ENCODE assay signal across 14 cellular contexts in the genomic region with DNA sequence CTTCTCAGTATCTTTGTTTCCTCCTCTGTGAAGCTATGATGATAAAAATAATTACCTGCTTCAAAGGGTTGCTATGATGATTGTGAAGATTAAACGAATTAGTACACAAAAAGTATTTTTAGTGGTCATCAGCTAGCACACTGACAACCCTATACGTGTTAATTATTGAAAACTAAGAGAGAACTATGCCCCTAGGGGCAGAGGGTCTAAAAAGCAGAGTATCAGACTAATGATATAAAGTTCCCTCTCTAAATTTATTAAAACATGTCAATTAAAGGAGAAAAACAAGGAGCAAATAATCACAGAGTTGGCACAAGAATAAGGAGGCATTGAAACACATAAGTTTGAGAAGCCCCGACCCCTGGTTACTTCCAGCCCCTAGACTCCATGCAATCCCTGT. TPM values are rescaled to one million over a fixed set of nuclear protein-coding genes. Genes with fewer than 3 reads are reported as not detected.
DNase-seq lines count a peak whose midpoint lies in the region; ATAC-seq and TF ChIP-seq lines count a peak whose summit lies in the region.
"Had no signal": no experiment of that assay in that cellular context is flagged by ENCODE, and none has a peak within 500 bp of the region (broad histone marks: within the 10 kb centered on the region; RNA-seq: fewer than 3 reads in every experiment).

No MANE protein-coding gene starts in this region.

- H3F3A ChIP-seq in Loucy (ENCODE audit: low read depth), result no peaks in the 10 kb centered on the region

- no peaks in the 10 kb centered on the region for H3K36me3 Mint-ChIP-seq in type B pancreatic cell
- H3K36me3 Mint-ChIP-seq: CD14-positive monocyte; CD8-positive, alpha-beta T cell; IgD-negative memory B cell had no signal

- H3K4me3 Mint-ChIP-seq in type B pancreatic cell, result no peak overlapping the region
- H3K4me3 Mint-ChIP-seq: CD14-positive monocyte; CD8-positive, alpha-beta T cell; IgD-negative memory B cell had no signal

- in situ Hi-C loops in brain microvascular endothelial cell (cut with HindIII; ENCODE audit: low pct_ligation_motif_present, low sequenced_read_pairs), result no loop called here

- H3K27me3 Mint-ChIP-seq in type B pancreatic cell, result no peaks in the 10 kb centered on the region

- H3K27ac ChIP-seq in HCT116 (ENCODE audit: low read depth, low read length) (no peak overlapping the region), hepatocyte (peak overlapping the region; percentile 97), brain microvascular endothelial cell (no peak overlapping the region), substantia nigra (ENCODE audit: low read depth, low read length, poor library complexity, severe bottlenecking) (no peak overlapping the region)
- H3K27ac ChIP-seq: A549, GM23248 had no signal

- H3K27ac Mint-ChIP-seq in type B pancreatic cell, result no peak overlapping the region
- H3K27ac Mint-ChIP-seq: CD14-positive monocyte; CD8-positive, alpha-beta T cell; IgD-negative memory B cell had no signal

- POLR2A ChIA-PET in HCT116 (lab: Charles Lee), result no interaction called here

- 62% methylated on average over 3 of the region's 3 CpGs for WGBS in hepatocyte (ENCODE audit: low lambda C conversion rate, missing lambda C conversion rate)

- H3K4me2 ChIP-seq in HCT116 (ENCODE audit: low read length) (no peak overlapping the region), Loucy (ENCODE audit: low read depth, low read length, poor library complexity, severe bottlenecking) (no peak overlapping the region), hepatocyte (no peak overlapping the region)
- H3K4me2 ChIP-seq: A549 had no signal

- RAD21 ChIA-PET in HCT116 (lab: Charles Lee; ENCODE audit: low non-redundant PET in 1 of 2, low total read pairs in 2 of 2, uncharacterized antibody in 2 of 2, unreplicated experiment in 2 of 2), result no interaction called here

- peak in 1 of 3 experiments; percentile 22; a peak in 1 of 6 replicates for TF ChIP-seq CTCF in HCT116 (IDR thresholded peaks at IDR 0.05 in 2 of 3, conservative IDR thresholded peaks at IDR 0.05 in 1 of 3; ENCODE audit: borderline replicate concordance in 1 of 3, insufficient read depth in 1 of 3, low read depth in 2 of 3, low read length in 2 of 3)
- TF ChIP-seq CTCF in Loucy (conservative IDR thresholded peaks at IDR 0.05; ENCODE audit: low read length), result peak; percentile 31
- TF ChIP-seq CTCF in hepatocyte (IDR thresholded peaks at IDR 0.05; ENCODE audit: poor library complexity), result no peak
- peak; percentile 26 for TF ChIP-seq CTCF in type B pancreatic cell (conservative IDR thresholded peaks at IDR 0.05)
- TF ChIP-seq CTCF in brain microvascular endothelial cell (IDR thresholded peaks at IDR 0.05; ENCODE audit: low read depth, low read length, missing control alignments), result no peak

- no peaks in the 10 kb centered on the region for H3K36me3 ChIP-seq in HCT116 (ENCODE audit: control insufficient read depth in 1 of 2, insufficient read depth in 2 of 2, low read length in 2 of 2)
- H3K36me3 ChIP-seq in Loucy (ENCODE audit: insufficient read depth, low read length), result no peaks in the 10 kb centered on the region
- no peaks in the 10 kb centered on the region for H3K36me3 ChIP-seq in hepatocyte (replicated peaks; ENCODE audit: insufficient read depth, low read depth)
- no peaks in the 10 kb centered on the region for H3K36me3 ChIP-seq in brain microvascular endothelial cell (replicated peaks)

- no peaks in the 10 kb centered on the region for H4K20me1 ChIP-seq in HCT116 (ENCODE audit: insufficient read depth)
- no peaks in the 10 kb centered on the region for H4K20me1 ChIP-seq in Loucy (ENCODE audit: insufficient read depth, low read length, poor library complexity, severe bottlenecking)
- no peaks in the 10 kb centered on the region for H4K20me1 ChIP-seq in hepatocyte (ENCODE audit: insufficient read depth, poor library complexity, severe bottlenecking)

- CTCF ChIA-PET in HCT116 (lab: Charles Lee), result no interaction called here

- H3K4me1 ChIP-seq in HCT116 (ENCODE audit: control insufficient read depth in 1 of 2, insufficient read depth in 2 of 2, low read length in 2 of 2) (no peaks in the 10 kb centered on the region), Loucy (ENCODE audit: insufficient read depth, low read length, poor library complexity, severe bottlenecking) (no peaks in the 10 kb centered on the region), hepatocyte (ENCODE audit: insufficient read depth) (peaks cover 76% of the 10 kb centered on the region)

- TF ChIP-seq POLR2A in HCT116 (IDR thresholded peaks at IDR 0.05; ENCODE audit: borderline replicate concordance, extremely low read depth, insufficient read depth, insufficient read length), result no peak

- intact Hi-C loops in HCT116 (cut with micrococcal nuclease), result no loop called here

- peaks cover 63% of the 10 kb centered on the region for H3K4me1 Mint-ChIP-seq in type B pancreatic cell (ENCODE audit: unreplicated experiment)

- H2AFZ ChIP-seq in HCT116 (ENCODE audit: low read depth, low read length, poor library complexity, severe bottlenecking), result no peak overlapping the region
- H2AFZ ChIP-seq in Loucy (ENCODE audit: low read length), result no peak overlapping the region
- H2AFZ ChIP-seq in hepatocyte, result no peak overlapping the region
- H2AFZ ChIP-seq: GM23248 had no signal

- peak; percentile 35; the same call in 1 of the 2 replicates for ATAC-seq in HCT116
- ATAC-seq: A549; CD8-positive, alpha-beta T cell had no signal

- H3K27me3 ChIP-seq in HCT116 (ENCODE audit: insufficient read depth, low read length) (no peaks in the 10 kb centered on the region), Loucy (ENCODE audit: insufficient read depth, low read length, poor library complexity, severe bottlenecking) (no peaks in the 10 kb centered on the region), hepatocyte (no peaks in the 10 kb centered on the region), brain microvascular endothelial cell (replicated peaks) (no peaks in the 10 kb centered on the region)

- H3K9ac ChIP-seq in HCT116 (ENCODE audit: low read length) (no peak overlapping the region), Loucy (ENCODE audit: low read depth, low read length, poor library complexity, severe bottlenecking) (no peak overlapping the region)
- H3K9ac ChIP-seq: GM23248 had no signal

- DNase-seq in HCT116 (ENCODE audit: low read depth, low spot score) (no peak), hepatocyte (ENCODE audit: low spot score) (no peak), type B pancreatic cell (ENCODE audit: extremely low spot score, unreplicated experiment) (no peak), brain microvascular endothelial cell (no peak), substantia nigra (lab: John Stamatoyannopoulos, UW) (no peak), DMS53 treated with DMSO at 0.1 percent for 48 hours (lab: John Stamatoyannopoulos, UW; ENCODE audit: unreplicated experiment) (no peak)
- DNase-seq: CD8-positive, alpha-beta T cell; COR-L47; GF-D8; GM23248 had no signal

- no peak overlapping the region for H3K4me3 ChIP-seq in HCT116 (replicated peaks in 1 of 2; ENCODE audit: low read depth in 1 of 2, low read length in 2 of 2)
- H3K4me3 ChIP-seq in Loucy (ENCODE audit: low read length, poor library complexity, severe bottlenecking), result no peak overlapping the region
- no peak overlapping the region for H3K4me3 ChIP-seq in hepatocyte
- H3K4me3 ChIP-seq in brain microvascular endothelial cell (ENCODE audit: low read depth, low read length), result no peak overlapping the region
- H3K4me3 ChIP-seq: A549, GM23248 had no signal

- BruUV-seq in HCT116 (replicated peaks; lab: Mats Ljungman, UMichigan), result no TSS peak

- H3K79me2 ChIP-seq in HCT116 (ENCODE audit: insufficient read depth, low read length), result no peaks in the 10 kb centered on the region
- H3K79me2 ChIP-seq in Loucy (ENCODE audit: insufficient read depth, low read length), result no peaks in the 10 kb centered on the region
- H3K79me2 ChIP-seq in hepatocyte, result no peaks in the 10 kb centered on the region

- H3K9me2 ChIP-seq in HCT116 (ENCODE audit: insufficient read depth) (no peaks in the 10 kb centered on the region), Loucy (replicated peaks; ENCODE audit: low read depth, low read length) (no peaks in the 10 kb centered on the region), hepatocyte (replicated peaks; ENCODE audit: insufficient read depth) (no peaks in the 10 kb centered on the region)

- TF ChIP-seq RAD21 in HCT116 (IDR thresholded peaks at IDR 0.05; ENCODE audit: low read depth), result no peak

- no peaks in the 10 kb centered on the region for H3K9me3 Mint-ChIP-seq in type B pancreatic cell
- H3K9me3 Mint-ChIP-seq: CD14-positive monocyte; CD8-positive, alpha-beta T cell; IgD-negative memory B cell had no signal

- H3K9me3 ChIP-seq in HCT116 (ENCODE audit: control insufficient read depth in 1 of 2, insufficient read depth in 1 of 2, low read depth in 1 of 2, low read length in 2 of 2) (no peaks in the 10 kb centered on the region), Loucy (ENCODE audit: insufficient read depth, low read depth, low read length) (no peaks in the 10 kb centered on the region), hepatocyte (ENCODE audit: low read depth) (no peaks in the 10 kb centered on the region)
- H3K9me3 ChIP-seq: A549 had no signal

TF ChIP-seq in HCT116, 20 proteins besides CTCF, POLR2A, EP300 and RAD21:
- TF ChIP-seq POLR2AphosphoS5 (IDR thresholded peaks at IDR 0.05; ENCODE audit: low read depth, low read length), result no peak
- no peak for TF ChIP-seq CBX3 (IDR thresholded peaks at IDR 0.05; ENCODE audit: low read depth)
- no peak for TF ChIP-seq SP1 (IDR thresholded peaks at IDR 0.05; ENCODE audit: low read depth)
- no peak for TF ChIP-seq FOSL1 (IDR thresholded peaks at IDR 0.05; ENCODE audit: low read depth)
- no peak for TF ChIP-seq SRF (IDR thresholded peaks at IDR 0.05; ENCODE audit: low read depth)
- TF ChIP-seq EGR1 (IDR thresholded peaks at IDR 0.05; ENCODE audit: low read depth), result no peak
- no peak for TF ChIP-seq ZNF274 (IDR thresholded peaks at IDR 0.05; ENCODE audit: low read depth, low read length)
- no peak for TF ChIP-seq CEBPB (IDR thresholded peaks at IDR 0.05; ENCODE audit: low read depth)
- no peak for TF ChIP-seq YY1 (IDR thresholded peaks at IDR 0.05; ENCODE audit: extremely low read depth, insufficient replicate concordance, low read depth, low read length)
- no peak for TF ChIP-seq SIN3A (IDR thresholded peaks at IDR 0.05; ENCODE audit: low read depth)

RNA-seq across cellular contexts. Expression of a gene that starts 34.4 kb away (rescaled TPM):
- total RNA-seq in HCT116 (2021; ENCODE audit: unreplicated experiment) (41.1 TPM), hepatocyte (206 and 216 TPM in 2 replicates), type B pancreatic cell (ENCODE audit: low replicate concordance) (140 and 183 TPM in 2 replicates)
- 29.7 and 37.2 TPM in 2 replicates for polyA plus RNA-seq in HCT116 (2012)
- polyA plus RNA-seq in hepatocyte, result 83.2 and 88.6 TPM in 2 replicates

RNA-seq across cellular contexts. Expression of a gene that starts 50.1 kb away (rescaled TPM):
- 87.3 TPM for total RNA-seq in HCT116 (2021; ENCODE audit: unreplicated experiment)
- 92.4 and 111 TPM in 2 replicates for polyA plus RNA-seq in HCT116 (2012)
- 89.7 and 99.4 TPM in 2 replicates for total RNA-seq in hepatocyte
- polyA plus RNA-seq in hepatocyte, result 40.2 and 55.5 TPM in 2 replicates
- total RNA-seq in type B pancreatic cell (ENCODE audit: low replicate concordance), result 50.1 and 76.6 TPM in 2 replicates

Comparison
In these comparisons a context has a peak if more than half of its experiments do, and no peak if none do; other contexts are left out.
1. CTCF ChIP-seq: peak in Loucy (single experiment) and type B pancreatic cell (single experiment); none in hepatocyte (single experiment) and brain microvascular endothelial cell (single experiment).